ENCODE assay signal across 18 cellular contexts in the genomic region with DNA sequence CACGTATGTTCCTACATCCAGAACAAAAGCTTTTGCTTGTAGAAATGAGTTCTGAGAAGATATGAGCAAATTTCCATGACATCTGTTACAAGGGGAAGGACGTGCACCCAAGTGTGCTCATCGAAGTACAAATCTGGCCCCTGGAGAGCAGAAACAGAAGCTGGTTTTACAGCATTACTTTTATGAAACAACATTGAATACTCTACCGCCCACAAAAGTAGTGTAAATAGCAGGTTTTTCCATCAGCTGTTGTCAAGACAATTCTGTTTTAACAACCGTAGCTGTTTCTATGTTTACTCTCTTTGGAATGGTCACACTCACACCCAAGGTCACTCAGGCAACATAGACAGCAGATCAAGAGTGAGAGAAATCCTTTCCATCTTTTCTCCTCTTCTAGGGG.
DNase-seq lines count a peak whose midpoint lies in the region; ATAC-seq and TF ChIP-seq lines count a peak whose summit lies in the region.
"Had no signal": no experiment of that assay in that cellular context is flagged by ENCODE, and none has a peak within 500 bp of the region (broad histone marks: within the 10 kb centered on the region; RNA-seq: fewer than 3 reads in every experiment).

No MANE protein-coding gene starts in this region.

- DNase-seq in activated CD4-positive, alpha-beta T cell treated with anti-CD3 and anti-CD28 coated beads, Interleukin-2, amount 10 ng/mL, durations not matched to agents 24 days and 14 days, result no peak
- DNase-seq in activated CD4-positive, alpha-beta T cell treated with anti-CD3 and anti-CD28 coated beads, Interleukin-2, amount 50 U/mL, for 1 hour, result no peak
- DNase-seq in RPMI7951 (ENCODE audit: low read depth) (peak; percentile 32), esophagus muscularis mucosa (ENCODE audit: extremely low spot score) (peak; percentile 47), SK-N-DZ (ENCODE audit: low spot score) (no peak)
- peak; percentile 46 for DNase-seq in stimulated activated naive B cell treated with anti-CD40 and anti-IgM and Interleukin-4, amounts not matched to agents 10 μg/mL and 1 μg/mL and 100 μg/mL, for 72 hours
- DNase-seq in stimulated activated naive CD4-positive, alpha-beta T cell (lab: John Stamatoyannopoulos, UW), result no peak
- DNase-seq: DMS 273 treated with DMSO at 0.1 percent for 48 hours, GDM1, GOT3, Karpas-422, NCI-H1417, NCI-H187 treated with DMSO at 0.1 percent for 48 hours, NCI-H526 treated with DMSO at 0.1 percent for 48 hours, OCI-M1 had no signal

- no peak overlapping the region for H3K27ac ChIP-seq in esophagus muscularis mucosa (replicated peaks in 1 of 4)
- H3K27ac ChIP-seq: 22Rv1, SK-N-MC had no signal

- no peak overlapping the region for H3K4me3 ChIP-seq in esophagus muscularis mucosa
- H3K4me3 ChIP-seq: SK-N-MC had no signal

- H3K4me1 Mint-ChIP-seq in activated CD4-positive, alpha-beta T cell treated with anti-CD3 and anti-CD28 coated beads, Interleukin-2, amount 10 ng/mL, durations not matched to agents 24 days and 14 days, result peaks cover 10% of the 10 kb centered on the region
- peaks cover 29 to 56% of the 10 kb centered on the region in 2 donors for H3K4me1 Mint-ChIP-seq in stimulated activated naive B cell treated with anti-CD40 and anti-IgM and Interleukin-4, amounts not matched to agents 10 μg/mL and 1 μg/mL and 100 μg/mL, for 72 hours

- 85% methylated on average over 5 of the region's 5 CpGs for WGBS in esophagus muscularis mucosa

- TF ChIP-seq EP300 in esophagus muscularis mucosa (IDR thresholded peaks at IDR 0.05), result no peak

- TF ChIP-seq POLR2A in esophagus muscularis mucosa (IDR thresholded peaks at IDR 0.05; ENCODE audit: low read depth), result no peak

- H3K4me1 ChIP-seq in esophagus muscularis mucosa, result peaks cover 0 to 8% (median 0%) of the 10 kb centered on the region in 4 donors

- no peak overlapping the region for H3K4me3 Mint-ChIP-seq in activated CD4-positive, alpha-beta T cell treated with anti-CD3 and anti-CD28 coated beads, Interleukin-2, amount 10 ng/mL, durations not matched to agents 24 days and 14 days
- peak overlapping the region; percentile 51 to 67 for H3K4me3 Mint-ChIP-seq in stimulated activated naive B cell treated with anti-CD40 and anti-IgM and Interleukin-4, amounts not matched to agents 10 μg/mL and 1 μg/mL and 100 μg/mL, for 72 hours

- TF ChIP-seq CTCF in esophagus muscularis mucosa (IDR thresholded peaks at IDR 0.05), result no peak

- ATAC-seq in stimulated activated naive B cell treated with anti-CD40 and anti-IgM and Interleukin-4, amounts not matched to agents 10 μg/mL and 1 μg/mL and 100 μg/mL, for 72 hours (replicated peaks), result peak; percentile 78
- no peak for ATAC-seq in HG02970 (IDR thresholded peaks at IDR 0.05; ENCODE audit: low FRiP score, unreplicated experiment)

- peaks cover 3% of the 10 kb centered on the region for H3K9me3 Mint-ChIP-seq in activated CD4-positive, alpha-beta T cell treated with anti-CD3 and anti-CD28 coated beads, Interleukin-2, amount 10 ng/mL, durations not matched to agents 24 days and 14 days
- H3K9me3 Mint-ChIP-seq in stimulated activated naive B cell treated with anti-CD40 and anti-IgM and Interleukin-4, amounts not matched to agents 10 μg/mL and 1 μg/mL and 100 μg/mL, for 72 hours, result peaks cover 0 to 4% of the 10 kb centered on the region in 2 donors

- H3K27me3 ChIP-seq in esophagus muscularis mucosa, result peaks cover 0 to 9% (median 0%) of the 10 kb centered on the region in 4 donors

- no peaks in the 10 kb centered on the region for H3K36me3 ChIP-seq in esophagus muscularis mucosa

- H3K27ac Mint-ChIP-seq in activated CD4-positive, alpha-beta T cell treated with anti-CD3 and anti-CD28 coated beads, Interleukin-2, amount 10 ng/mL, durations not matched to agents 24 days and 14 days, result peak overlapping the region; percentile 31
- H3K27ac Mint-ChIP-seq in stimulated activated naive B cell treated with anti-CD40 and anti-IgM and Interleukin-4, amounts not matched to agents 10 μg/mL and 1 μg/mL and 100 μg/mL, for 72 hours, result peak overlapping the region; percentile 95

- no peaks in the 10 kb centered on the region for H3K9me3 ChIP-seq in esophagus muscularis mucosa

- intact Hi-C loops in activated CD4-positive, alpha-beta T cell treated with anti-CD3 and anti-CD28 coated beads, Interleukin-2, amount 10 ng/mL, durations not matched to agents 24 days and 14 days (cut with micrococcal nuclease), result no loop called here
- intact Hi-C loops in esophagus muscularis mucosa (cut with DNase I), result no loop called here

- peaks cover 2% of the 10 kb centered on the region for H3K27me3 Mint-ChIP-seq in activated CD4-positive, alpha-beta T cell treated with anti-CD3 and anti-CD28 coated beads, Interleukin-2, amount 10 ng/mL, durations not matched to agents 24 days and 14 days
- H3K27me3 Mint-ChIP-seq in stimulated activated naive B cell treated with anti-CD40 and anti-IgM and Interleukin-4, amounts not matched to agents 10 μg/mL and 1 μg/mL and 100 μg/mL, for 72 hours, result peaks cover 0 to 6% of the 10 kb centered on the region in 2 donors

- no peaks in the 10 kb centered on the region for H3K36me3 Mint-ChIP-seq in activated CD4-positive, alpha-beta T cell treated with anti-CD3 and anti-CD28 coated beads, Interleukin-2, amount 10 ng/mL, durations not matched to agents 24 days and 14 days (ENCODE audit: low read depth)
- H3K36me3 Mint-ChIP-seq in stimulated activated naive B cell treated with anti-CD40 and anti-IgM and Interleukin-4, amounts not matched to agents 10 μg/mL and 1 μg/mL and 100 μg/mL, for 72 hours, result peaks cover 0 to 2% of the 10 kb centered on the region in 2 donors

Comparison
In these comparisons a context has a peak if more than half of its experiments do, and no peak if none do; other contexts are left out.
1. DNase-seq: peak in RPMI7951 (single experiment), esophagus muscularis mucosa (single experiment) and stimulated activated naive B cell treated with anti-CD40 and anti-IgM and Interleukin-4, amounts not matched to agents 10 μg/mL and 1 μg/mL and 100 μg/mL, for 72 hours (single experiment); none in activated CD4-positive, alpha-beta T cell treated with anti-CD3 and anti-CD28 coated beads, Interleukin-2, amount 10 ng/mL, durations not matched to agents 24 days and 14 days (single experiment), activated CD4-positive, alpha-beta T cell treated with anti-CD3 and anti-CD28 coated beads, Interleukin-2, amount 50 U/mL, for 1 hour (single experiment), stimulated activated naive CD4-positive, alpha-beta T cell (0 of 6) and SK-N-DZ (single experiment).